ENCODE assay signal across 17 cellular contexts in genomic region chr3:141109761-141110160, GRCh38. TPM values are rescaled to one million over a fixed set of nuclear protein-coding genes. Genes with fewer than 3 reads are reported as not detected.
DNase-seq lines count a peak whose midpoint lies in the region; ATAC-seq and TF ChIP-seq lines count a peak whose summit lies in the region.
"Had no signal": no experiment of that assay in that cellular context is flagged by ENCODE, and none has a peak within 500 bp of the region (broad histone marks: within the 10 kb centered on the region; RNA-seq: fewer than 3 reads in every experiment).

No MANE protein-coding gene starts in this region.

- H3K27me3 Mint-ChIP-seq in stimulated activated naive B cell treated with anti-CD40 and anti-IgM and Interleukin-4, amounts not matched to agents 10 μg/mL and 1 μg/mL and 100 μg/mL, for 72 hours, result peaks cover 5 to 8% of the 10 kb centered on the region in 2 donors
- H3K27me3 Mint-ChIP-seq: activated naive CD4-positive, alpha-beta T cell treated with anti-CD3 and anti-CD28 coated beads, Interleukin-2, amount 10 ng/mL, durations not matched to agents 7 days and 5 days had no signal

- H3K9me3 ChIP-seq in transverse colon, result no peaks in the 10 kb centered on the region
- H3K9me3 ChIP-seq: BE2C had no signal

- H3K27ac ChIP-seq in transverse colon, result no peak overlapping the region

- 40 to 71% methylated on average over 1 to 7 of the region's 7 CpGs for WGBS in transverse colon (ENCODE audit: low coverage in 1 of 2), 2 donors

- no peaks in the 10 kb centered on the region for H3K4me1 Mint-ChIP-seq in stimulated activated naive B cell treated with anti-CD40 and anti-IgM and Interleukin-4, amounts not matched to agents 10 μg/mL and 1 μg/mL and 100 μg/mL, for 72 hours
- H3K4me1 Mint-ChIP-seq: activated naive CD4-positive, alpha-beta T cell treated with anti-CD3 and anti-CD28 coated beads, Interleukin-2, amount 10 ng/mL, durations not matched to agents 7 days and 5 days had no signal

- H3K27me3 ChIP-seq in transverse colon, result no peaks in the 10 kb centered on the region
- H3K27me3 ChIP-seq: BE2C had no signal

- no peak for TF ChIP-seq EP300 in transverse colon (IDR thresholded peaks at IDR 0.05; ENCODE audit: low read depth)

- ATAC-seq in Right ventricle myocardium superior (ENCODE audit: poor library complexity), result peak; percentile 91
- ATAC-seq in stimulated activated naive B cell treated with anti-CD40 and anti-IgM and Interleukin-4, amounts not matched to agents 10 μg/mL and 1 μg/mL and 100 μg/mL, for 72 hours (replicated peaks), result no peak

- H3K4me1 ChIP-seq in transverse colon, result no peaks in the 10 kb centered on the region

- DNase-seq in MV-4-11 (lab: John Stamatoyannopoulos, UW) (peak; percentile 85), NOMO-1 treated with dmso at 0.1 percent for 144 hours (lab: John Stamatoyannopoulos, UW; ENCODE audit: unreplicated experiment) (peak; percentile 90), Right ventricle myocardium superior (no peak), renal cortical epithelial cell (ENCODE audit: low read depth) (peak; percentile 52), transverse colon (no peak), NCI-H2081 (lab: John Stamatoyannopoulos, UW) (no peak)
- no peak for DNase-seq in stimulated activated naive B cell treated with anti-CD40 and anti-IgM and Interleukin-4, amounts not matched to agents 10 μg/mL and 1 μg/mL and 100 μg/mL, for 72 hours
- DNase-seq: activated CD4-positive, CD25-positive, alpha-beta regulatory T cell; activated naive CD4-positive, alpha-beta T cell treated with anti-CD3 and anti-CD28 coated beads, Interleukin-2, amount 10 ng/mL, durations not matched to agents 7 days and 5 days; BE2C; DMS153; Kasumi-1; NCI-H2107; stimulated activated naive CD4-positive, alpha-beta T cell treated with Interleukin-2 at 50 U/mL for 16 hours; T-helper 1 cell had no signal

- peaks cover 0 to 6% of the 10 kb centered on the region in 2 donors for H3K9me3 Mint-ChIP-seq in stimulated activated naive B cell treated with anti-CD40 and anti-IgM and Interleukin-4, amounts not matched to agents 10 μg/mL and 1 μg/mL and 100 μg/mL, for 72 hours
- H3K9me3 Mint-ChIP-seq: activated naive CD4-positive, alpha-beta T cell treated with anti-CD3 and anti-CD28 coated beads, Interleukin-2, amount 10 ng/mL, durations not matched to agents 7 days and 5 days had no signal

- intact Hi-C loops in Right ventricle myocardium superior (cut with DNase I) (loop anchor here (2.0 to 5.0 kb wide), 2 partner anchors 59 to 97 kb away; partner anchors contain the start of gene SPSB4), transverse colon (cut with DNase I; ENCODE audit: low total_unique reads) (loop anchor here (5.0 kb wide), 1 partner anchor 207 kb away; no protein-coding TSS in a partner anchor)

- H3K36me3 Mint-ChIP-seq in stimulated activated naive B cell treated with anti-CD40 and anti-IgM and Interleukin-4, amounts not matched to agents 10 μg/mL and 1 μg/mL and 100 μg/mL, for 72 hours, result no peaks in the 10 kb centered on the region
- H3K36me3 Mint-ChIP-seq: activated naive CD4-positive, alpha-beta T cell treated with anti-CD3 and anti-CD28 coated beads, Interleukin-2, amount 10 ng/mL, durations not matched to agents 7 days and 5 days had no signal

- H3K27ac Mint-ChIP-seq in stimulated activated naive B cell treated with anti-CD40 and anti-IgM and Interleukin-4, amounts not matched to agents 10 μg/mL and 1 μg/mL and 100 μg/mL, for 72 hours, result no peak overlapping the region
- H3K27ac Mint-ChIP-seq: activated naive CD4-positive, alpha-beta T cell treated with anti-CD3 and anti-CD28 coated beads, Interleukin-2, amount 10 ng/mL, durations not matched to agents 7 days and 5 days had no signal

- in situ Hi-C loops in transverse colon (cut with MboI; ENCODE audit: low pct_ligation_motif_present in 1 of 4, low pct_unique_long_range_greater_than_20kb in 1 of 4, low sequenced_read_pairs in 3 of 4), result loop anchor here (10.0 to 25.0 kb wide), 4 partner anchors 85 to 222 kb away; no protein-coding TSS in a partner anchor

- no peak overlapping the region for H3K4me3 ChIP-seq in transverse colon
- H3K4me3 ChIP-seq: lung, smooth muscle cell had no signal

- TF ChIP-seq CTCF in transverse colon (IDR thresholded peaks at IDR 0.05), result no peak

- H3K4me3 Mint-ChIP-seq in stimulated activated naive B cell treated with anti-CD40 and anti-IgM and Interleukin-4, amounts not matched to agents 10 μg/mL and 1 μg/mL and 100 μg/mL, for 72 hours, result no peak overlapping the region
- H3K4me3 Mint-ChIP-seq: activated naive CD4-positive, alpha-beta T cell treated with anti-CD3 and anti-CD28 coated beads, Interleukin-2, amount 10 ng/mL, durations not matched to agents 7 days and 5 days had no signal

- no peaks in the 10 kb centered on the region for H3K36me3 ChIP-seq in transverse colon

- no peak for TF ChIP-seq POLR2A in transverse colon (IDR thresholded peaks at IDR 0.05)

RNA-seq across cellular contexts. Expression of gene SPSB4, which starts 58.6 kb away (rescaled TPM):
- total RNA-seq in Right ventricle myocardium superior, result 7.3 TPM
- not detected in 2 replicates for total RNA-seq in renal cortical epithelial cell
- under 1 TPM in 1 of 4 donors, not detected in 3; 0.14 TPM for total RNA-seq in transverse colon

Comparison
In these comparisons a context has a peak if more than half of its experiments do, and no peak if none do; other contexts are left out.
1. DNase-seq: peak in MV-4-11 (single experiment), NOMO-1 treated with dmso at 0.1 percent for 144 hours (single experiment) and renal cortical epithelial cell (single experiment); none in Right ventricle myocardium superior (single experiment), stimulated activated naive B cell treated with anti-CD40 and anti-IgM and Interleukin-4, amounts not matched to agents 10 μg/mL and 1 μg/mL and 100 μg/mL, for 72 hours (single experiment), transverse colon (single experiment) and NCI-H2081 (0 of 2).